8 cellular contexts compared by ENCODE assay signal in genomic region chr1:15684468-15685283, GRCh38. TPM values are rescaled to one million over a fixed set of nuclear protein-coding genes. Genes with fewer than 3 reads are reported as not detected.
A peak's percentile ranks its signal among the peaks of the same experiment; 100 is the strongest.
DNase-seq lines count a peak whose midpoint lies in the region; TF ChIP-seq lines count a peak whose summit lies in the region.

No MANE protein-coding gene starts in this region.

- peak overlapping the region; percentile 61 for H3K9ac ChIP-seq in HUES48 (ENCODE audit: low read depth, low read length)

- H3K4me1 Mint-ChIP-seq in activated CD4-positive, alpha-beta T cell treated with anti-CD3 and anti-CD28 coated beads, Interleukin-2, amount 10 ng/mL, durations not matched to agents 24 days and 14 days, result peaks cover 35% of the 10 kb centered on the region

- TF ChIP-seq CTCF in thyroid gland (IDR thresholded peaks at IDR 0.05), result peak in 2 of 6 experiments; percentile 7 to 10

- H3K36me3 ChIP-seq in HUES48 (ENCODE audit: control insufficient read depth, insufficient read depth, low read length) (no peaks in the 10 kb centered on the region), mesodermal cell (ENCODE audit: control insufficient read depth, insufficient read depth, low read length) (peaks cover 26% of the 10 kb centered on the region), thyroid gland (no peaks in the 10 kb centered on the region)
- H3K36me3 ChIP-seq in effector memory CD4-positive, alpha-beta T cell (ENCODE audit: control insufficient read depth, insufficient read depth, low read length), result no peaks in the 10 kb centered on the region

- 1% methylated on average over 45 to 69 of the region's 72 CpGs for WGBS in mesodermal cell (ENCODE audit: insufficient coverage in 2 of 2), 2 experiments
- WGBS in thyroid gland, 2 donors, result 1 to 4% methylated on average over 3 to 10 of the region's 72 CpGs

- peak; percentile 20 to 23 for DNase-seq in NCI-H524 (lab: John Stamatoyannopoulos, UW)
- no peak for DNase-seq in NCI-H524 treated with DMSO at 0.1 percent for 48 hours (lab: John Stamatoyannopoulos, UW)
- peak; percentile 82 for DNase-seq in activated CD4-positive, alpha-beta T cell treated with anti-CD3 and anti-CD28 coated beads, Interleukin-2, amount 10 ng/mL, durations not matched to agents 24 days and 14 days
- DNase-seq in effector memory CD4-positive, alpha-beta T cell, result peak; percentile 7 to 16 (median 15)
- peak; percentile 39 for DNase-seq in thyroid gland
- DNase-seq in NCI-H1694 treated with DMSO at 0.1 percent for 48 hours (lab: John Stamatoyannopoulos, UW), result no peak

- H3K27me3 ChIP-seq in HUES48 (ENCODE audit: control insufficient read depth, insufficient read depth, low read length), result no peaks in the 10 kb centered on the region
- no peaks in the 10 kb centered on the region for H3K27me3 ChIP-seq in effector memory CD4-positive, alpha-beta T cell (replicated peaks; ENCODE audit: control insufficient read depth, insufficient read depth, low read length, poor library complexity, severe bottlenecking)
- H3K27me3 ChIP-seq in thyroid gland, result no peaks in the 10 kb centered on the region

- H3K27ac ChIP-seq in HUES48 (ENCODE audit: low read depth, low read length) (peak overlapping the region; percentile 70), mesodermal cell (ENCODE audit: low read depth, low read length, severe bottlenecking) (peak overlapping the region; percentile 74), thyroid gland (peak overlapping the region; percentile 86 to 95 (median 94))
- H3K27ac ChIP-seq in effector memory CD4-positive, alpha-beta T cell (ENCODE audit: insufficient read depth, low read length, poor library complexity, severe bottlenecking), result peak overlapping the region; percentile 75

- peak overlapping the region; percentile 86 for H3K4me3 ChIP-seq in HUES48 (ENCODE audit: low read depth, low read length)
- peak overlapping the region; percentile 77 for H3K4me3 ChIP-seq in effector memory CD4-positive, alpha-beta T cell (ENCODE audit: insufficient read depth, low read depth, low read length, poor library complexity, severe bottlenecking)
- H3K4me3 ChIP-seq in mesodermal cell (ENCODE audit: extremely low read depth, insufficient read depth, low read length, poor library complexity, severe bottlenecking), result peak overlapping the region; percentile 72
- peak overlapping the region; percentile 24 to 82 (median 74) for H3K4me3 ChIP-seq in thyroid gland (replicated peaks in 1 of 3)

- peak overlapping the region; percentile 92 for H3K4me3 Mint-ChIP-seq in activated CD4-positive, alpha-beta T cell treated with anti-CD3 and anti-CD28 coated beads, Interleukin-2, amount 10 ng/mL, durations not matched to agents 24 days and 14 days

- intact Hi-C loops in activated CD4-positive, alpha-beta T cell treated with anti-CD3 and anti-CD28 coated beads, Interleukin-2, amount 10 ng/mL, durations not matched to agents 24 days and 14 days (cut with micrococcal nuclease), result loop anchor here (1.0 to 5.0 kb wide), 2 partner anchors 67 to 157 kb away; partner anchors contain the start of genes DDI2 and DNAJC16
- intact Hi-C loops in thyroid gland (cut with DNase I), result no loop called here

- no peaks in the 10 kb centered on the region for H3K27me3 Mint-ChIP-seq in activated CD4-positive, alpha-beta T cell treated with anti-CD3 and anti-CD28 coated beads, Interleukin-2, amount 10 ng/mL, durations not matched to agents 24 days and 14 days

- H3K4me1 ChIP-seq in HUES48 (ENCODE audit: control insufficient read depth, insufficient read depth, low read length), result peaks cover 17% of the 10 kb centered on the region
- peaks cover 16% of the 10 kb centered on the region for H3K4me1 ChIP-seq in effector memory CD4-positive, alpha-beta T cell (ENCODE audit: control insufficient read depth, insufficient read depth, low read length, poor library complexity, severe bottlenecking)
- peaks cover 19% of the 10 kb centered on the region for H3K4me1 ChIP-seq in mesodermal cell (ENCODE audit: control insufficient read depth, insufficient read depth, low read length, poor library complexity, severe bottlenecking)
- peaks cover 5 to 34% of the 10 kb centered on the region in 2 donors for H3K4me1 ChIP-seq in thyroid gland

- peaks cover 22% of the 10 kb centered on the region for H3K36me3 Mint-ChIP-seq in activated CD4-positive, alpha-beta T cell treated with anti-CD3 and anti-CD28 coated beads, Interleukin-2, amount 10 ng/mL, durations not matched to agents 24 days and 14 days (ENCODE audit: low read depth)

- no peaks in the 10 kb centered on the region for H3K9me3 Mint-ChIP-seq in activated CD4-positive, alpha-beta T cell treated with anti-CD3 and anti-CD28 coated beads, Interleukin-2, amount 10 ng/mL, durations not matched to agents 24 days and 14 days

- no peaks in the 10 kb centered on the region for H3K9me3 ChIP-seq in HUES48 (ENCODE audit: control insufficient read depth, insufficient read depth, low read length)
- no peaks in the 10 kb centered on the region for H3K9me3 ChIP-seq in effector memory CD4-positive, alpha-beta T cell (ENCODE audit: control insufficient read depth, low read length)
- no peaks in the 10 kb centered on the region for H3K9me3 ChIP-seq in mesodermal cell (ENCODE audit: control insufficient read depth, low read length)
- no peaks in the 10 kb centered on the region for H3K9me3 ChIP-seq in thyroid gland

- no peak for TF ChIP-seq POLR2A in thyroid gland (IDR thresholded peaks at IDR 0.05)

- peak overlapping the region; percentile 85 for H3K27ac Mint-ChIP-seq in activated CD4-positive, alpha-beta T cell treated with anti-CD3 and anti-CD28 coated beads, Interleukin-2, amount 10 ng/mL, durations not matched to agents 24 days and 14 days

RNA-seq across cellular contexts. Expression of gene PLEKHM2, which starts 0.6 kb away (rescaled TPM):
- total RNA-seq in activated CD4-positive, alpha-beta T cell treated with anti-CD3 and anti-CD28 coated beads, Interleukin-2, amount 10 ng/mL, durations not matched to agents 24 days and 14 days, result 59.9 and 60.3 TPM in 2 replicates
- polyA plus RNA-seq in mesodermal cell (2013, experiment 1 of 2), result 56.9 TPM
- polyA plus RNA-seq in mesodermal cell (2013, experiment 2 of 2), result 46.0 TPM
- total RNA-seq in thyroid gland, result 10 to 100 TPM; 38.3 to 48.4 (median 39.4) TPM

RNA-seq across cellular contexts. Expression of gene SLC25A34, which starts 51.4 kb away (rescaled TPM):
- total RNA-seq in activated CD4-positive, alpha-beta T cell treated with anti-CD3 and anti-CD28 coated beads, Interleukin-2, amount 10 ng/mL, durations not matched to agents 24 days and 14 days, result 1.4 and 1.5 TPM in 2 replicates
- polyA plus RNA-seq in mesodermal cell (2013, experiment 1 of 2), result 1.7 TPM
- 2.1 TPM for polyA plus RNA-seq in mesodermal cell (2013, experiment 2 of 2)
- total RNA-seq in thyroid gland, result 1 to 10 TPM in 3 of 4 donors, under 1 TPM in 1; 0.98 to 2.6 (median 2.0) TPM

RNA-seq across cellular contexts. Expression of gene TMEM82, which starts 57.6 kb away (rescaled TPM):
- not detected in 2 replicates for total RNA-seq in activated CD4-positive, alpha-beta T cell treated with anti-CD3 and anti-CD28 coated beads, Interleukin-2, amount 10 ng/mL, durations not matched to agents 24 days and 14 days
- not detected for polyA plus RNA-seq in mesodermal cell (2013, experiment 1 of 2)
- not detected for polyA plus RNA-seq in mesodermal cell (2013, experiment 2 of 2)
- total RNA-seq in thyroid gland, result not detected

Comparison
In these comparisons a context has a peak if more than half of its experiments do, and no peak if none do; other contexts are left out.
1. DNase-seq: peak in NCI-H524 (2 of 2), activated CD4-positive, alpha-beta T cell treated with anti-CD3 and anti-CD28 coated beads, Interleukin-2, amount 10 ng/mL, durations not matched to agents 24 days and 14 days (single experiment), effector memory CD4-positive, alpha-beta T cell (3 of 3) and thyroid gland (2 of 2); none in NCI-H524 treated with DMSO at 0.1 percent for 48 hours (single experiment) and NCI-H1694 treated with DMSO at 0.1 percent for 48 hours (single experiment).
2. Peak in every context shown above with its lines, with median percentiles within 50 percentile points of each other: H3K27ac ChIP-seq and H3K4me3 ChIP-seq.